Comparison of ENCODE assay signal across 7 cellular contexts in genomic region chr4:75990129-75990528, GRCh38. TPM values are rescaled to one million over a fixed set of nuclear protein-coding genes. Genes with fewer than 3 reads are reported as not detected.
DNase-seq lines count a peak whose midpoint lies in the region; ATAC-seq and TF ChIP-seq lines count a peak whose summit lies in the region.
"Had no signal": no experiment of that assay in that cellular context is flagged by ENCODE, and none has a peak within 500 bp of the region (broad histone marks: within the 10 kb centered on the region; RNA-seq: fewer than 3 reads in every experiment).

No MANE protein-coding gene starts in this region.

- no peak for ATAC-seq in GM19324 (IDR thresholded peaks at IDR 0.05; ENCODE audit: low FRiP score, unreplicated experiment)

- H3K27ac ChIP-seq in epithelial cell of prostate: peak overlapping the region; percentile 51
- peak overlapping the region; percentile 48 to 84 (median 77) for H3K27ac ChIP-seq in spleen

- intact Hi-C loops in spleen (cut with DNase I; ENCODE audit: low total_unique reads): no loop called here

- DNase-seq in DMS53 (lab: John Stamatoyannopoulos, UW) (peak; percentile 18), DMS53 treated with DMSO at 0.1 percent for 48 hours (lab: John Stamatoyannopoulos, UW; ENCODE audit: unreplicated experiment) (no peak), epithelial cell of prostate (ENCODE audit: low read depth, low spot score) (no peak), spleen (no peak)
- DNase-seq in activated CD4-positive, alpha-beta T cell treated with anti-CD3 and anti-CD28 coated beads for 48 hours: no peak

- WGBS in spleen, 5 donors: 0 to 1% (median 1%) methylated on average over 17 of the region's 17 CpGs

- no peak for TF ChIP-seq POLR2A in spleen (IDR thresholded peaks at IDR 0.05)

- H3K27me3 ChIP-seq in spleen (replicated peaks in 1 of 7): no peaks in the 10 kb centered on the region

- no peak for TF ChIP-seq CTCF in spleen (IDR thresholded peaks at IDR 0.05 in 8 of 11, conservative IDR thresholded peaks at IDR 0.05 in 3 of 11)

- H3K4me3 ChIP-seq in spleen: peak overlapping the region; percentile 80 to 95 (median 90)

- no peaks in the 10 kb centered on the region for H3K36me3 ChIP-seq in spleen

- no peaks in the 10 kb centered on the region for H3K9me3 ChIP-seq in spleen

- H3K4me1 ChIP-seq in spleen: peaks cover 19 to 62% (median 42%) of the 10 kb centered on the region in 6 donors

RNA-seq across cellular contexts. Expression of gene SDAD1, which starts 0.6 kb away (rescaled TPM):
- 10 to 100 TPM; 30.5 to 42.8 (median 37.3) TPM for total RNA-seq in spleen
- 10 to 100 TPM; 12.9 to 18.8 (median 16.5) TPM for polyA plus RNA-seq in spleen

RNA-seq across cellular contexts. Expression of gene CXCL9, which starts 17.2 kb away (rescaled TPM):
- total RNA-seq in spleen: 10 to 100 TPM in 3 of 7 donors, 1 to 10 TPM in 4; 3.4 to 20.9 (median 6.0) TPM
- 10 to 100 TPM; 22.5 to 25.5 (median 23.9) TPM for polyA plus RNA-seq in spleen
- total RNA-seq: pulmonary artery endothelial cell had no signal

RNA-seq across cellular contexts. Expression of gene CXCL10, which starts 33.2 kb away (rescaled TPM):
- 10 to 100 TPM in 2 of 7 donors, 1 to 10 TPM in 5; 1.4 to 21.7 (median 7.1) TPM for total RNA-seq in spleen
- 10 to 100 TPM in 2 of 3 donors, 1 to 10 TPM in 1; 6.5 to 23.1 (median 12.5) TPM for polyA plus RNA-seq in spleen

RNA-seq across cellular contexts. Expression of gene CXCL11, which starts 45.7 kb away (rescaled TPM):
- total RNA-seq in spleen: 1 to 10 TPM; 1.1 to 3.0 (median 2.2) TPM
- polyA plus RNA-seq in spleen: 1 to 10 TPM in 2 of 3 donors, under 1 TPM in 1; 0.96 to 5.4 (median 2.2) TPM

RNA-seq across cellular contexts. Expression of gene NAAA, which starts 49.3 kb away (rescaled TPM):
- 100 to 1,000 TPM in 5 of 7 donors, 10 to 100 TPM in 2; 77.3 to 214 (median 142) TPM for total RNA-seq in spleen
- 10 to 100 TPM; 18.3 to 32.1 (median 27.4) TPM for polyA plus RNA-seq in spleen
